ENCODE assay signal across 8 cellular contexts in the genomic region with DNA sequence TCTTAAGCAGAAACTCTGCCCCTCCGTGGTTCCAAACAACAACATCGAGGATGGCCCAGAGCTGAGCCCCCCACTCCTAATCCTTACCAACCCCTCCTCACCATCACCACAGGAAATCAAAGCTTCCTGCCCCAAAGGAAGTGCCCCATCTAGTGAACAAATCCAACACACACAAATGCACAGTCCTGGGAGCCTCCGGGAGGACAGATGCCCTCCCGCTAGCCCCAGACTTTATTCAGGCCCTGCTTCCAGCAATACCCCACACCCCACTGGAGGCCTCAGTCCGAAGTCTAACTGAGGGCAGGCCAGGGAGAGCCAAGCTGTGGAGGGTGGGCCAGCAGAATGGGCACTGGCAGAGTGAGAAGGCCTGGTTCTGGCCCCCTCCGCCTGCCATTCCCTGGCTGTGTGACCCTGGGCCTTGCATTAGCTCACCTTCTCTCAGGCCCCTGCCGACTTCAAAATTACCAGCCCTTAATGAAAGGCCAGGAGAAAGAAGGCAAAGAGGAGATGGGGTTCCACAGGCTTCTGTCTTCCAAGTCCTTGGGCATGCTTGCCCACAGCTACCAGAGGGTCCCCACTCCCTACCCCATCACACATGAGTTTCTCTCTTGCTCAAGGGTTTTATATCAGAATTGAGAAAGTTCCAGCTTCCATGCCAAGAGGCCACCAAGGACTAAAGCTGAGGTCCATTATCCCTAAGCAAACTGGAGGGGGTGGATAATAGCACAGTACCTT. TPM values are rescaled to one million over a fixed set of nuclear protein-coding genes. Genes with fewer than 3 reads are reported as not detected.
DNase-seq lines count a peak whose midpoint lies in the region; ATAC-seq and TF ChIP-seq lines count a peak whose summit lies in the region.

No MANE protein-coding gene starts in this region.

- H3K27ac ChIP-seq in body of pancreas (peak overlapping the region in 3 of 4 donors; percentile 94 to 95 (median 95)), mesendoderm (ENCODE audit: low read depth, low read length) (peak overlapping the region; percentile 39), aorta (ENCODE audit: low read depth in 1 of 2, low read length in 2 of 2) (peak overlapping the region; percentile 44 to 82)

- no peak overlapping the region for H4K8ac ChIP-seq in mesendoderm (ENCODE audit: low read depth, low read length)

- peaks cover 64% of the 10 kb centered on the region for H3K79me2 ChIP-seq in mesendoderm (ENCODE audit: control insufficient read depth, insufficient read depth, low read length)

- peaks cover 51% of the 10 kb centered on the region for H3K36me3 Mint-ChIP-seq in stimulated activated naive CD8-positive, alpha-beta T cell treated with anti-CD3 and anti-CD28 coated beads, Interleukin-15, Interleukin-2, amounts not matched to agents 100 ng/mL and 50 ng/mL, for 24 hours (ENCODE audit: low read depth)

- H3K27me3 ChIP-seq in body of pancreas (no peaks in the 10 kb centered on the region), mesendoderm (ENCODE audit: insufficient read depth, low read length, poor library complexity) (no peaks in the 10 kb centered on the region), aorta (ENCODE audit: control insufficient read depth in 1 of 2, insufficient read depth in 2 of 2, low read length in 1 of 2) (no peaks in the 10 kb centered on the region)

- H3K4me3 Mint-ChIP-seq in stimulated activated naive CD8-positive, alpha-beta T cell treated with anti-CD3 and anti-CD28 coated beads, Interleukin-15, Interleukin-2, amounts not matched to agents 100 ng/mL and 50 ng/mL, for 24 hours, result peak overlapping the region; percentile 91

- no peak for ATAC-seq in stimulated activated naive CD8-positive, alpha-beta T cell treated with anti-CD3 and anti-CD28 coated beads, Interleukin-15, Interleukin-2, amounts not matched to agents 100 U/mL and 50 U/mL, for 24 hours
- ATAC-seq in body of pancreas (no peak), aorta (ENCODE audit: low FRiP score) (no peak), GM21447 (IDR thresholded peaks at IDR 0.05; ENCODE audit: unreplicated experiment) (no peak), GM18511 (IDR thresholded peaks at IDR 0.05; ENCODE audit: unreplicated experiment) (no peak)

- H3K4me3 ChIP-seq in body of pancreas (no peak overlapping the region), mesendoderm (ENCODE audit: low read length) (no peak overlapping the region), aorta (ENCODE audit: low read length in 2 of 2) (peak overlapping the region in 1 of 2 donors; percentile 86)

- no peaks in the 10 kb centered on the region for H3K36me3 ChIP-seq in body of pancreas (replicated peaks in 1 of 2; ENCODE audit: insufficient read depth in 1 of 2, low read depth in 2 of 2)
- no peaks in the 10 kb centered on the region for H3K36me3 ChIP-seq in mesendoderm (ENCODE audit: control insufficient read depth, insufficient read depth, low read length)
- no peaks in the 10 kb centered on the region for H3K36me3 ChIP-seq in aorta (ENCODE audit: control insufficient read depth in 1 of 2, insufficient read depth in 2 of 2, low read length in 1 of 2)

- peaks cover 24% of the 10 kb centered on the region for H3K79me1 ChIP-seq in mesendoderm (ENCODE audit: low read length)

- no peaks in the 10 kb centered on the region for H3K27me3 Mint-ChIP-seq in stimulated activated naive CD8-positive, alpha-beta T cell treated with anti-CD3 and anti-CD28 coated beads, Interleukin-15, Interleukin-2, amounts not matched to agents 100 ng/mL and 50 ng/mL, for 24 hours

- no peak overlapping the region for H2BK120ac ChIP-seq in mesendoderm (ENCODE audit: low read depth, low read length)

- 60 to 64% methylated on average over 5 to 7 of the region's 7 CpGs for WGBS in body of pancreas, 2 donors
- no CpG with 5 or more reads among the region's 7 CpGs for WGBS in mesendoderm (ENCODE audit: extremely low coverage, insufficient coverage, low lambda C conversion rate)
- 8 to 9% methylated on average over 7 of the region's 7 CpGs for WGBS in aorta, 2 donors

- H2BK15ac ChIP-seq in mesendoderm (replicated peaks; ENCODE audit: low read depth), result no peak overlapping the region

- intact Hi-C loops in body of pancreas (cut with DNase I) (no loop called here), aorta (cut with DNase I) (loop anchor here in 1 of 2 donors (10.0 kb wide), 1 partner anchor 1433 kb away; no protein-coding TSS in a partner anchor)

- H3K4me2 ChIP-seq in mesendoderm (ENCODE audit: low read length), result peak overlapping the region; percentile 95

- no peak for TF ChIP-seq CTCF in body of pancreas (IDR thresholded peaks at IDR 0.05)

- H3K56ac ChIP-seq in mesendoderm (ENCODE audit: low read length), result peak overlapping the region; percentile 94

- no peak for DNase-seq in stimulated activated naive CD8-positive, alpha-beta T cell treated with anti-CD3 and anti-CD28 coated beads, Interleukin-15, Interleukin-2, amounts not matched to agents 100 U/mL and 50 U/mL, for 24 hours
- DNase-seq in body of pancreas, result no peak
- no peak for DNase-seq in mesendoderm
- peak; percentile 52 to 69 for DNase-seq in aorta
- DNase-seq in epidermal melanocyte (ENCODE audit: insufficient read length, low spot score), result no peak

- H4K5ac ChIP-seq in mesendoderm (ENCODE audit: low read length), result no peak overlapping the region

- peak overlapping the region; percentile 31 for H2BK5ac ChIP-seq in mesendoderm (ENCODE audit: low read length)

- H3K9ac ChIP-seq in mesendoderm (ENCODE audit: low read length), result peak overlapping the region; percentile 91

- peak in 1 of 3 donors; percentile 13 for TF ChIP-seq POLR2A in body of pancreas (IDR thresholded peaks at IDR 0.05)

- H3K4me1 ChIP-seq in body of pancreas, result peaks cover 64% of the 10 kb centered on the region
- peaks cover 54% of the 10 kb centered on the region for H3K4me1 ChIP-seq in mesendoderm (ENCODE audit: control insufficient read depth, low read depth, low read length)
- H3K4me1 ChIP-seq in aorta (ENCODE audit: control insufficient read depth in 1 of 2, insufficient read depth in 2 of 2, low read length in 2 of 2), result peaks cover 6 to 9% of the 10 kb centered on the region in 2 donors

- no peak overlapping the region for H3K4ac ChIP-seq in mesendoderm (ENCODE audit: low read depth, low read length)

- no peak overlapping the region for H3K18ac ChIP-seq in mesendoderm (ENCODE audit: low read length)

- peak overlapping the region; percentile 65 for H2AK5ac ChIP-seq in mesendoderm (ENCODE audit: low read length)

- H3K9me3 Mint-ChIP-seq in stimulated activated naive CD8-positive, alpha-beta T cell treated with anti-CD3 and anti-CD28 coated beads, Interleukin-15, Interleukin-2, amounts not matched to agents 100 ng/mL and 50 ng/mL, for 24 hours, result no peaks in the 10 kb centered on the region

- peaks cover 80% of the 10 kb centered on the region for H3K4me1 Mint-ChIP-seq in stimulated activated naive CD8-positive, alpha-beta T cell treated with anti-CD3 and anti-CD28 coated beads, Interleukin-15, Interleukin-2, amounts not matched to agents 100 ng/mL and 50 ng/mL, for 24 hours (ENCODE audit: low read depth)

- H3K9me3 ChIP-seq in body of pancreas (no peaks in the 10 kb centered on the region), aorta (ENCODE audit: control insufficient read depth, low read length) (no peaks in the 10 kb centered on the region)

- peak overlapping the region; percentile 100 for H3K27ac Mint-ChIP-seq in stimulated activated naive CD8-positive, alpha-beta T cell treated with anti-CD3 and anti-CD28 coated beads, Interleukin-15, Interleukin-2, amounts not matched to agents 100 ng/mL and 50 ng/mL, for 24 hours

- H3K23ac ChIP-seq in mesendoderm (ENCODE audit: low read length), result peak overlapping the region; percentile 97

RNA-seq across cellular contexts. Expression of a gene that starts 2.3 kb away (rescaled TPM):
- 10 to 100 TPM; 26.2 to 26.7 TPM for total RNA-seq in body of pancreas
- 50.1 TPM for polyA plus RNA-seq in mesendoderm (2013, experiment 1 of 2)
- 51.3 TPM for polyA plus RNA-seq in mesendoderm (2013, experiment 2 of 2)
- 100 to 1,000 TPM; 144 to 192 TPM for total RNA-seq in aorta
- polyA plus RNA-seq in aorta, result 10 to 100 TPM; 17.0 to 93.4 TPM

RNA-seq across cellular contexts. Expression of a gene that starts 44.4 kb away (rescaled TPM):
- total RNA-seq in body of pancreas, result 10 to 100 TPM; 12.7 to 22.1 TPM
- 9.6 TPM for polyA plus RNA-seq in mesendoderm (2013, experiment 1 of 2)
- 9.2 TPM for polyA plus RNA-seq in mesendoderm (2013, experiment 2 of 2)
- 10 to 100 TPM; 35.7 to 51.3 TPM for total RNA-seq in aorta
- 10 to 100 TPM; 19.7 to 33.6 TPM for polyA plus RNA-seq in aorta

RNA-seq across cellular contexts. Expression of a gene that starts 58.8 kb away (rescaled TPM):
- total RNA-seq in body of pancreas, result 10 to 100 TPM; 11.9 to 23.4 TPM
- 7.8 TPM for polyA plus RNA-seq in mesendoderm (2013, experiment 1 of 2)
- polyA plus RNA-seq in mesendoderm (2013, experiment 2 of 2), result 7.4 TPM
- total RNA-seq in aorta, result 100 to 1,000 TPM in 1 of 2 donors, 10 to 100 TPM in 1; 39.2 to 139 TPM
- 100 to 1,000 TPM in 1 of 2 donors, 1 to 10 TPM in 1; 3.1 to 149 TPM for polyA plus RNA-seq in aorta

Comparison
In these comparisons a context has a peak if more than half of its experiments do, and no peak if none do; other contexts are left out.
1. DNase-seq: peak in aorta (2 of 2); none in stimulated activated naive CD8-positive, alpha-beta T cell treated with anti-CD3 and anti-CD28 coated beads, Interleukin-15, Interleukin-2, amounts not matched to agents 100 U/mL and 50 U/mL, for 24 hours (single experiment), body of pancreas (0 of 4), mesendoderm (single experiment) and epidermal melanocyte (single experiment).
2. H3K27ac ChIP-seq: peak in every context shown above with its lines; median percentile 95 in body of pancreas; 63 in aorta; 39 in mesendoderm.
3. RNA of a gene that starts 2.3 kb away (total RNA-seq): 144 to 192 TPM in aorta; 26.2 to 26.7 TPM in body of pancreas; every median in the first group is over 4 times any median in the second.